Comparison of ENCODE assay signal across 13 cellular contexts in genomic region chr1:244778356-244778755, GRCh38. TPM values are rescaled to one million over a fixed set of nuclear protein-coding genes. Genes with fewer than 3 reads are reported as not detected.
DNase-seq lines count a peak whose midpoint lies in the region; ATAC-seq and TF ChIP-seq lines count a peak whose summit lies in the region.
"Had no signal": no experiment of that assay in that cellular context is flagged by ENCODE, and none has a peak within 500 bp of the region (broad histone marks: within the 10 kb centered on the region; RNA-seq: fewer than 3 reads in every experiment).

No MANE protein-coding gene starts in this region.

- no peaks in the 10 kb centered on the region for H3K36me3 Mint-ChIP-seq in natural killer cell

- H3K4me3 Mint-ChIP-seq in natural killer cell: no peak overlapping the region
- H3K4me3 Mint-ChIP-seq: activated T-cell treated with anti-CD3 and anti-CD28 coated beads, Interleukin-2, amount 50 U/mL, for 4 hours had no signal

- H3K9me3 Mint-ChIP-seq in natural killer cell: no peaks in the 10 kb centered on the region
- H3K9me3 Mint-ChIP-seq: activated T-cell treated with anti-CD3 and anti-CD28 coated beads, Interleukin-2, amount 50 U/mL, for 4 hours had no signal

- no peaks in the 10 kb centered on the region for H3K4me1 Mint-ChIP-seq in natural killer cell

- TF ChIP-seq CTCF in AG09309 (IDR thresholded peaks at IDR 0.05; ENCODE audit: control insufficient read depth, insufficient read depth, low read depth, low read length, missing control alignments) (no peak), dorsolateral prefrontal cortex (IDR thresholded peaks at IDR 0.05 in 54 of 56, conservative IDR thresholded peaks at IDR 0.05 in 2 of 56; ENCODE audit: low read depth in 1 of 56, partially characterized antibody in 56 of 56) (no peak), natural killer cell (IDR thresholded peaks at IDR 0.05) (no peak)

- H3K27me3 Mint-ChIP-seq in natural killer cell (ENCODE audit: low read depth in 2 of 2): no peaks in the 10 kb centered on the region

- ATAC-seq in natural killer cell: no peak
- ATAC-seq: activated T-cell treated with anti-CD3 and anti-CD28 coated beads, Interleukin-2, amount 50 U/mL, for 4 hours; left lobe of liver had no signal

- no peak overlapping the region for H3K4me3 ChIP-seq in AG09309 (ENCODE audit: control insufficient read depth, low read depth, low read length)
- H3K4me3 ChIP-seq in dorsolateral prefrontal cortex: no peak overlapping the region
- H3K4me3 ChIP-seq: right atrium auricular region had no signal

- no peak overlapping the region for H3K27ac Mint-ChIP-seq in natural killer cell

- intact Hi-C loops in dorsolateral prefrontal cortex (cut with DNase I): no loop called here
- intact Hi-C loops in natural killer cell (cut with micrococcal nuclease): no loop called here

- H3K27ac ChIP-seq in dorsolateral prefrontal cortex: no peak overlapping the region
- H3K27ac ChIP-seq: right atrium auricular region had no signal

- peak; percentile 38 for DNase-seq in AG09309 (ENCODE audit: low read depth)
- peak; percentile 76 for DNase-seq in LHCN-M2 (ENCODE audit: low read depth)
- peak; percentile 35 for DNase-seq in amniotic stem cell (lab: John Stamatoyannopoulos, UW)
- peak; percentile 88 for DNase-seq in iris pigment epithelial cell (ENCODE audit: low read depth)
- DNase-seq in effector CD4-positive, alpha-beta T cell: no peak
- DNase-seq in dorsolateral prefrontal cortex: no peak
- DNase-seq in natural killer cell: no peak
- DNase-seq in NCI-H1092 treated with DMSO at 0.1 percent for 48 hours (lab: John Stamatoyannopoulos, UW): no peak
- DNase-seq: activated T-cell treated with anti-CD3 and anti-CD28 coated beads, Interleukin-2, amount 50 U/mL, for 4 hours; Calu3; effector memory CD4-positive, alpha-beta T cell had no signal

- no peaks in the 10 kb centered on the region for H3K27me3 ChIP-seq in dorsolateral prefrontal cortex
- H3K27me3 ChIP-seq: right atrium auricular region had no signal

RNA-seq across cellular contexts. Expression of gene COX20, which starts 57.1 kb away (rescaled TPM):
- total RNA-seq in LHCN-M2 (2014; rRNA removed) (54.7 and 56.8 TPM in 2 replicates), dorsolateral prefrontal cortex (10 to 100 TPM; 23.7 to 50.5 (median 37.6) TPM), natural killer cell (10 to 100 TPM; 24.3 to 25.4 (median 24.9) TPM)
- polyA plus RNA-seq in LHCN-M2 (2012): 71.7 TPM

Comparison
In these comparisons a context has a peak if more than half of its experiments do, and no peak if none do; other contexts are left out.
1. DNase-seq: peak in AG09309 (single experiment), LHCN-M2 (single experiment), amniotic stem cell (single experiment) and iris pigment epithelial cell (single experiment); none in effector CD4-positive, alpha-beta T cell (single experiment), dorsolateral prefrontal cortex (0 of 10), natural killer cell (single experiment) and NCI-H1092 treated with DMSO at 0.1 percent for 48 hours (single experiment).